ENCODE assay signal across 28 cellular contexts in genomic region chr19:3780786-3781304, GRCh38. TPM values are rescaled to one million over a fixed set of nuclear protein-coding genes. Genes with fewer than 3 reads are reported as not detected.
DNase-seq lines count a peak whose midpoint lies in the region; ATAC-seq and TF ChIP-seq lines count a peak whose summit lies in the region.
"Had no signal": no experiment of that assay in that cellular context is flagged by ENCODE, and none has a peak within 500 bp of the region (broad histone marks: within the 10 kb centered on the region; RNA-seq: fewer than 3 reads in every experiment).

No MANE protein-coding gene starts in this region.

- no peaks in the 10 kb centered on the region for H3K4me1 ChIP-seq in IMR-90 (ENCODE audit: control insufficient read depth, insufficient read depth, low read length)
- H3K4me1 ChIP-seq in osteoblast (ENCODE audit: insufficient read depth, low read length): no peaks in the 10 kb centered on the region

- no peak overlapping the region for H2AK5ac ChIP-seq in IMR-90 (ENCODE audit: low read depth, low read length)

- no peaks in the 10 kb centered on the region for H3K79me1 ChIP-seq in IMR-90 (ENCODE audit: low read depth in 1 of 2, low read length in 2 of 2)

- no TSS peak for BruUV-seq in IMR-90 (replicated peaks; lab: Mats Ljungman, UMichigan)

- CTCF ChIA-PET in activated naive CD4-positive, alpha-beta T cell treated with anti-CD3 and anti-CD28 coated beads, Interleukin-2, amount 10 ng/mL, durations not matched to agents 7 days and 5 days (lab: Charles Lee): no interaction called here
- CTCF ChIA-PET in IMR-90 (lab: Yijun Ruan, JAX): no interaction called here
- CTCF ChIA-PET in CD4-positive, alpha-beta T cell (lab: Charles Lee): no interaction called here
- CTCF ChIA-PET in RWPE1 (lab: Yijun Ruan, JAX): interaction anchor here (0.7 kb wide), 1 partner anchor 21 kb away, joined by 3 read pairs; no protein-coding TSS in a partner anchor

- WGBS in IMR-90 (ENCODE audit: extremely low coverage in 2 of 2, insufficient read length in 1 of 2), 2 experiments: 92% methylated on average over 6 of the region's 9 CpGs; no CpG with 5 or more reads in 1 of the 2 experiments

- peaks cover 17% of the 10 kb centered on the region for H3K27me3 Mint-ChIP-seq in activated naive CD4-positive, alpha-beta T cell treated with anti-CD3 and anti-CD28 coated beads, Interleukin-2, amount 10 ng/mL, durations not matched to agents 7 days and 5 days
- H3K27me3 Mint-ChIP-seq in T-helper 17 cell: no peaks in the 10 kb centered on the region
- no peaks in the 10 kb centered on the region for H3K27me3 Mint-ChIP-seq in CD4-positive, alpha-beta T cell
- H3K27me3 Mint-ChIP-seq: T-cell had no signal

- peak; percentile 33 for DNase-seq in activated naive CD4-positive, alpha-beta T cell treated with anti-CD3 and anti-CD28 coated beads, Interleukin-2, amount 10 ng/mL, durations not matched to agents 7 days and 5 days
- no peak for DNase-seq in activated naive CD4-positive, alpha-beta T cell treated with anti-CD3 and anti-CD28 coated beads, Interleukin-2, amount 50 U/mL, for 16 hours
- DNase-seq in IMR-90 (no peak), T-helper 17 cell (no peak), osteoblast (ENCODE audit: insufficient read length, low spot score, missing footprints) (peak; percentile 1), SHP77 (lab: John Stamatoyannopoulos, UW) (no peak), RWPE1 (ENCODE audit: low spot score) (no peak)
- DNase-seq in CD4-positive, alpha-beta T cell: no peak
- DNase-seq: DMS79, GM23248, H9, KG1, MV-4-11, NCI-H1694, NCI-H2081, NCI-H2171, NCI-H345, NCI-H524, SHP77 treated with DMSO at 0.1 percent for 48 hours, T-cell had no signal

- H3K14ac ChIP-seq in IMR-90 (replicated peaks; ENCODE audit: low read depth, low read length): no peak overlapping the region

- no peak overlapping the region for H3K4me2 ChIP-seq in IMR-90 (ENCODE audit: low read depth, low read length)
- no peak overlapping the region for H3K4me2 ChIP-seq in osteoblast (ENCODE audit: insufficient read depth, low read length)

- dilution Hi-C loops in IMR-90 (cut with HindIII; ENCODE audit: low sequenced_read_pairs, unreplicated experiment): no loop called here

- no peak overlapping the region for H3K4ac ChIP-seq in IMR-90 (ENCODE audit: low read depth, low read length)

- H2AFZ ChIP-seq in IMR-90 (replicated peaks; ENCODE audit: low read length, poor library complexity) (peak overlapping the region; percentile 21), osteoblast (ENCODE audit: low read length) (no peak overlapping the region)
- H2AFZ ChIP-seq: GM23248 had no signal

- H4K8ac ChIP-seq in IMR-90 (ENCODE audit: low read depth in 2 of 2, low read length in 2 of 2): no peak overlapping the region

- TF ChIP-seq RAD21 in IMR-90 (IDR thresholded peaks at IDR 0.05; ENCODE audit: low read length): no peak

- no peaks in the 10 kb centered on the region for H3K9me1 ChIP-seq in IMR-90 (ENCODE audit: insufficient read depth, low read length)

- H2BK5ac ChIP-seq in IMR-90 (ENCODE audit: low read depth, low read length, poor library complexity, severe bottlenecking): no peak overlapping the region

- POLR2A ChIA-PET in IMR-90 (lab: Charles Lee; ENCODE audit: unreplicated experiment): no interaction called here
- POLR2A ChIA-PET in CD4-positive, alpha-beta T cell (lab: Charles Lee): interaction anchor here (0.9 to 2.4 kb wide), 2 partner anchors 18 to 32 kb away, joined by 3 to 11 read pairs; partner anchors contain the start of gene MRPL54
- POLR2A ChIA-PET in RWPE1 (lab: Yijun Ruan, JAX; ENCODE audit: low non-redundant PET): no interaction called here

- peaks cover 17% of the 10 kb centered on the region for H3K4me1 Mint-ChIP-seq in activated naive CD4-positive, alpha-beta T cell treated with anti-CD3 and anti-CD28 coated beads, Interleukin-2, amount 10 ng/mL, durations not matched to agents 7 days and 5 days
- H3K4me1 Mint-ChIP-seq in T-helper 17 cell: peaks cover 2% of the 10 kb centered on the region
- H3K4me1 Mint-ChIP-seq in CD4-positive, alpha-beta T cell (ENCODE audit: low read depth): peaks cover 8% of the 10 kb centered on the region

- no peak overlapping the region for H3K27ac Mint-ChIP-seq in activated naive CD4-positive, alpha-beta T cell treated with anti-CD3 and anti-CD28 coated beads, Interleukin-2, amount 10 ng/mL, durations not matched to agents 7 days and 5 days
- no peak overlapping the region for H3K27ac Mint-ChIP-seq in T-helper 17 cell
- H3K27ac Mint-ChIP-seq in CD4-positive, alpha-beta T cell: no peak overlapping the region
- H3K27ac Mint-ChIP-seq: H9, T-cell had no signal

- H2BK15ac ChIP-seq in IMR-90 (ENCODE audit: low read depth, low read length): no peak overlapping the region

- no peak overlapping the region for H3K56ac ChIP-seq in IMR-90 (ENCODE audit: extremely low read depth, insufficient read depth, low read length)

- intact Hi-C loops in IMR-90 (cut with micrococcal nuclease): no loop called here
- intact Hi-C loops in CD4-positive, alpha-beta T cell (cut with DNase I, micrococcal nuclease): loop anchor here in 1 of 2 experiments (5.0 kb wide), 1 partner anchor 41 kb away; no protein-coding TSS in a partner anchor

- H3K9me3 ChIP-seq in IMR-90 (ENCODE audit: control insufficient read depth, insufficient read depth, low read length) (peaks cover 24% of the 10 kb centered on the region), T-helper 17 cell (ENCODE audit: control insufficient read depth, low read length, poor library complexity, severe bottlenecking) (peaks cover 3% of the 10 kb centered on the region), osteoblast (ENCODE audit: low read depth, low read length) (peaks cover 13% of the 10 kb centered on the region)
- peaks cover 17% of the 10 kb centered on the region for H3K9me3 ChIP-seq in CD4-positive, alpha-beta T cell (ENCODE audit: control insufficient read depth, low read length)

- peaks cover 32% of the 10 kb centered on the region for H3K36me3 Mint-ChIP-seq in activated naive CD4-positive, alpha-beta T cell treated with anti-CD3 and anti-CD28 coated beads, Interleukin-2, amount 10 ng/mL, durations not matched to agents 7 days and 5 days
- H3K36me3 Mint-ChIP-seq in T-helper 17 cell (ENCODE audit: low read depth): no peaks in the 10 kb centered on the region
- peaks cover 19% of the 10 kb centered on the region for H3K36me3 Mint-ChIP-seq in CD4-positive, alpha-beta T cell (ENCODE audit: low read depth)

- H4K20me1 ChIP-seq in IMR-90 (ENCODE audit: insufficient read depth, low read length): no peaks in the 10 kb centered on the region
- H4K20me1 ChIP-seq in osteoblast (ENCODE audit: insufficient read depth, low read length): no peaks in the 10 kb centered on the region

- H3K4me3 Mint-ChIP-seq in activated naive CD4-positive, alpha-beta T cell treated with anti-CD3 and anti-CD28 coated beads, Interleukin-2, amount 10 ng/mL, durations not matched to agents 7 days and 5 days: no peak overlapping the region
- no peak overlapping the region for H3K4me3 Mint-ChIP-seq in T-helper 17 cell
- H3K4me3 Mint-ChIP-seq in CD4-positive, alpha-beta T cell: no peak overlapping the region
- H3K4me3 Mint-ChIP-seq: H9, T-cell had no signal

- H2BK20ac ChIP-seq in IMR-90 (ENCODE audit: low read depth, low read length): no peak overlapping the region

- H3K27ac ChIP-seq in IMR-90 (ENCODE audit: insufficient read depth, low read length) (no peak overlapping the region), osteoblast (ENCODE audit: low read depth, low read length) (no peak overlapping the region), RWPE1 (no peak overlapping the region)
- H3K27ac ChIP-seq in CD4-positive, alpha-beta T cell (ENCODE audit: low read depth, low read length): no peak overlapping the region
- H3K27ac ChIP-seq: GM23248, HL-60 had no signal

- in situ Hi-C loops in IMR-90 (cut with MboI; ENCODE audit: low sequenced_read_pairs): no loop called here

- peaks cover 20% of the 10 kb centered on the region for H3K9me3 Mint-ChIP-seq in activated naive CD4-positive, alpha-beta T cell treated with anti-CD3 and anti-CD28 coated beads, Interleukin-2, amount 10 ng/mL, durations not matched to agents 7 days and 5 days
- peaks cover 4% of the 10 kb centered on the region for H3K9me3 Mint-ChIP-seq in CD4-positive, alpha-beta T cell

- H3K27me3 ChIP-seq in IMR-90 (ENCODE audit: control insufficient read depth, insufficient read depth, low read length): peaks cover 14% of the 10 kb centered on the region
- H3K27me3 ChIP-seq in osteoblast (ENCODE audit: insufficient read depth, low read length): peaks cover 5% of the 10 kb centered on the region
- H3K27me3 ChIP-seq in CD4-positive, alpha-beta T cell (ENCODE audit: control insufficient read depth, insufficient read depth, low read length): no peaks in the 10 kb centered on the region

- no peak overlapping the region for H4K91ac ChIP-seq in IMR-90 (ENCODE audit: insufficient read depth, low read depth, low read length)

- H3K18ac ChIP-seq in IMR-90 (ENCODE audit: low read depth, low read length): no peak overlapping the region

- no peak for ATAC-seq in IMR-90 (ENCODE audit: low read depth)
- peak; percentile 31 for ATAC-seq in T-helper 17 cell
- ATAC-seq in CD4-positive, alpha-beta T cell (ENCODE audit: poor library complexity): no peak
- ATAC-seq: GM12878, HepG2, SK-N-SH treated with all-trans-retinoic acid at 6 μM for 48 hours, T-cell had no signal

- no peak overlapping the region for H2BK120ac ChIP-seq in IMR-90 (ENCODE audit: low read depth, low read length)

- H3K79me2 ChIP-seq in osteoblast (ENCODE audit: insufficient read depth, low read length): no peaks in the 10 kb centered on the region

- H4K5ac ChIP-seq in IMR-90 (ENCODE audit: low read depth, low read length): no peak overlapping the region

- H2AK9ac ChIP-seq in IMR-90 (replicated peaks; ENCODE audit: low read depth, low read length, poor library complexity): no peak overlapping the region

- H3K4me3 ChIP-seq in IMR-90 (ENCODE audit: insufficient read depth, low read depth, low read length) (no peak overlapping the region), osteoblast (ENCODE audit: insufficient read depth, low read length) (no peak overlapping the region)
- H3K4me3 ChIP-seq: GM12878, GM23248 had no signal

- TF ChIP-seq CTCF in IMR-90 (conservative IDR thresholded peaks at IDR 0.05; ENCODE audit: low read depth, low read length): no peak
- TF ChIP-seq CTCF in osteoblast (IDR thresholded peaks at IDR 0.05; ENCODE audit: extremely low read depth, low read depth, low read length): no peak
- TF ChIP-seq CTCF in CD4-positive, alpha-beta T cell (IDR thresholded peaks at IDR 0.05): no peak
- no peak for TF ChIP-seq CTCF in RWPE1 (conservative IDR thresholded peaks at IDR 0.05; ENCODE audit: low read depth)

- no peak overlapping the region for H3K23ac ChIP-seq in IMR-90 (ENCODE audit: low read depth, low read length)

- no peak overlapping the region for H3K9ac ChIP-seq in IMR-90 (ENCODE audit: low read depth, low read length)
- H3K9ac ChIP-seq: GM23248 had no signal

- TF ChIP-seq POLR2A in IMR-90 (IDR thresholded peaks at IDR 0.05; ENCODE audit: low read depth, low read length): no peak

- no peaks in the 10 kb centered on the region for H3K36me3 ChIP-seq in IMR-90 (ENCODE audit: control insufficient read depth, insufficient read depth, low read length)
- no peaks in the 10 kb centered on the region for H3K36me3 ChIP-seq in osteoblast (ENCODE audit: insufficient read depth, low read length)

RNA-seq across cellular contexts. Expression of gene MATK, which starts 5.3 kb away (rescaled TPM):
- not detected in 2 replicates for total RNA-seq in IMR-90 (2012; rRNA removed)
- polyA plus RNA-seq in IMR-90 (2012; rRNA removed): not detected in 2 replicates
- polyA plus RNA-seq in IMR-90 (2012; cell fraction: cytosol; rRNA removed): not detected in 2 replicates
- not detected in 2 replicates for polyA plus RNA-seq in IMR-90 (2012; cell fraction: nucleus; rRNA removed; ENCODE audit: low replicate concordance)
- total RNA-seq in T-helper 17 cell: 10 to 100 TPM; 10.0 to 13.3 TPM
- not detected in 2 replicates for total RNA-seq in osteoblast
- 1 to 10 TPM; 9.1 to 9.4 TPM for total RNA-seq in CD4-positive, alpha-beta T cell
- total RNA-seq: GM23248, HepG2, OCI-LY7, RPMI7951 had no signal
- polyA plus RNA-seq: BJ, GM23248 had no signal

RNA-seq across cellular contexts. Expression of gene RAX2, which starts 8.8 kb away (rescaled TPM):
- not detected in 2 replicates for total RNA-seq in IMR-90 (2012; rRNA removed)
- polyA plus RNA-seq in IMR-90 (2012; rRNA removed): not detected in 2 replicates
- not detected in 2 replicates for polyA plus RNA-seq in IMR-90 (2012; cell fraction: cytosol; rRNA removed)
- not detected in 2 replicates for polyA plus RNA-seq in IMR-90 (2012; cell fraction: nucleus; rRNA removed; ENCODE audit: low replicate concordance)
- not detected for total RNA-seq in T-helper 17 cell
- not detected in 2 replicates for total RNA-seq in osteoblast
- not detected for total RNA-seq in CD4-positive, alpha-beta T cell
- total RNA-seq: GM12878, GM23248, H9, HepG2, HT-29, OCI-LY7, RPMI7951, T-cell had no signal
- polyA plus RNA-seq: BJ, GM12878, GM23248, HepG2 had no signal

RNA-seq across cellular contexts. Expression of gene MRPL54, which starts 18.4 kb away (rescaled TPM):
- 55.9 and 68.6 TPM in 2 replicates for total RNA-seq in IMR-90 (2012; rRNA removed)
- 75.7 and 96.5 TPM in 2 replicates for polyA plus RNA-seq in IMR-90 (2012; rRNA removed)
- 126 and 298 TPM in 2 replicates for polyA plus RNA-seq in IMR-90 (2012; cell fraction: cytosol; rRNA removed)
- 25.4 and 32.2 TPM in 2 replicates for polyA plus RNA-seq in IMR-90 (2012; cell fraction: nucleus; rRNA removed; ENCODE audit: low replicate concordance)
- total RNA-seq in T-helper 17 cell: 10 to 100 TPM; 63.9 to 86.2 TPM
- 41.6 and 44.8 TPM in 2 replicates for total RNA-seq in osteoblast
- 10 to 100 TPM; 68.9 to 71.1 TPM for total RNA-seq in CD4-positive, alpha-beta T cell

RNA-seq across cellular contexts. Expression of gene APBA3, which starts 19.4 kb away (rescaled TPM):
- total RNA-seq in IMR-90 (2012; rRNA removed) (8.6 and 9.5 TPM in 2 replicates), T-helper 17 cell (10 to 100 TPM; 71.9 to 75.1 TPM), osteoblast (22.4 and 24.2 TPM in 2 replicates)
- polyA plus RNA-seq in IMR-90 (2012; rRNA removed): 18.4 and 21.0 TPM in 2 replicates
- 10.4 and 19.6 TPM in 2 replicates for polyA plus RNA-seq in IMR-90 (2012; cell fraction: cytosol; rRNA removed)
- 54.4 and 140 TPM in 2 replicates for polyA plus RNA-seq in IMR-90 (2012; cell fraction: nucleus; rRNA removed; ENCODE audit: low replicate concordance)
- total RNA-seq in CD4-positive, alpha-beta T cell: 10 to 100 TPM; 45.8 to 50.0 TPM

Comparison
In these comparisons a context has a peak if more than half of its experiments do, and no peak if none do; other contexts are left out.
1. DNase-seq: peak in activated naive CD4-positive, alpha-beta T cell treated with anti-CD3 and anti-CD28 coated beads, Interleukin-2, amount 10 ng/mL, durations not matched to agents 7 days and 5 days (single experiment) and osteoblast (single experiment); none in activated naive CD4-positive, alpha-beta T cell treated with anti-CD3 and anti-CD28 coated beads, Interleukin-2, amount 50 U/mL, for 16 hours (single experiment), IMR-90 (single experiment), T-helper 17 cell (0 of 3), SHP77 (0 of 2), CD4-positive, alpha-beta T cell (0 of 10) and RWPE1 (single experiment).
2. RNA of gene MATK, which starts 5.3 kb away (total RNA-seq): 10.0 to 13.3 TPM in T-helper 17 cell and 9.1 to 9.4 TPM in CD4-positive, alpha-beta T cell; not detected in IMR-90 and not detected in osteoblast; every median in the first group is over 10 times any median in the second.